9 cellular contexts compared by ENCODE assay signal in genomic region chr2:26769501-26769850, GRCh38. TPM values are rescaled to one million over a fixed set of nuclear protein-coding genes. Genes with fewer than 3 reads are reported as not detected.
A peak's percentile ranks its signal among the peaks of the same experiment; 100 is the strongest.
DNase-seq lines count a peak whose midpoint lies in the region; ATAC-seq and TF ChIP-seq lines count a peak whose summit lies in the region.
"Had no signal": no experiment of that assay in that cellular context is flagged by ENCODE, and none has a peak within 500 bp of the region (broad histone marks: within the 10 kb centered on the region; RNA-seq: fewer than 3 reads in every experiment).

No MANE protein-coding gene starts in this region.

- TF ChIP-seq POLR2A in esophagus muscularis mucosa (IDR thresholded peaks at IDR 0.05; ENCODE audit: low read depth) = no peak

- CTCF ChIA-PET in RWPE1 (lab: Yijun Ruan, JAX) = interaction anchor here (0.8 kb wide), 1 partner anchor 73 kb away, joined by 10 read pairs; no protein-coding TSS in a partner anchor

- H4K20me1 ChIP-seq in BLaER1 treated with 17β-estradiol and CSF1 and Interleukin-3, amounts not matched to agents 10 nM and 100 nM = peaks cover 30 to 99% (median 92%) of the 10 kb centered on the region in 11 experiments

- H3K79me1 ChIP-seq in trophoblast cell (ENCODE audit: low read length) = peaks cover 2% of the 10 kb centered on the region

- peak overlapping the region in 9 of 11 experiments; percentile 14 to 67 (median 32); a peak in 11 of 22 replicates for H3K9ac ChIP-seq in BLaER1 treated with 17β-estradiol and CSF1 and Interleukin-3, amounts not matched to agents 10 nM and 100 nM
- no peak overlapping the region for H3K9ac ChIP-seq in trophoblast cell (ENCODE audit: low read length)

- DNase-seq in RWPE1 (ENCODE audit: low spot score) = no peak
- DNase-seq in esophagus muscularis mucosa (ENCODE audit: extremely low spot score) = no peak
- DNase-seq in trophoblast cell = no peak
- DNase-seq in stimulated activated CD4-positive, alpha-beta T cell treated with anti-CD3 and anti-CD28 coated beads, Interleukin-4, amount 100 ng/mL, for 4 hours = no peak
- no peak for DNase-seq in GM13976 (ENCODE audit: low spot score)
- DNase-seq in GM13977 (ENCODE audit: low spot score) = no peak
- DNase-seq: NK-92 treated with Interleukin-12 subunit alpha and Interleukin-12 subunit beta, amount 100 ng/mL, for 24 hours had no signal

- H2BK120ac ChIP-seq in trophoblast cell (ENCODE audit: insufficient read depth, low read length, poor library complexity) = no peak overlapping the region

- peaks cover 9 to 45% (median 24%) of the 10 kb centered on the region in 11 experiments for H3K36me3 ChIP-seq in BLaER1 treated with 17β-estradiol and CSF1 and Interleukin-3, amounts not matched to agents 10 nM and 100 nM
- H3K36me3 ChIP-seq in esophagus muscularis mucosa (peaks cover 0 to 10% (median 9%) of the 10 kb centered on the region in 4 donors), trophoblast cell (ENCODE audit: control insufficient read depth in 1 of 2, insufficient read depth in 2 of 2, low read length in 2 of 2) (peaks cover 5 to 9% of the 10 kb centered on the region in 2 experiments)

- peak overlapping the region in 2 of 10 experiments; percentile 6 to 15; a peak in 3 of 20 replicates for H3K4me3 ChIP-seq in BLaER1 treated with 17β-estradiol and CSF1 and Interleukin-3, amounts not matched to agents 10 nM and 100 nM
- peak overlapping the region in 1 of 4 donors; percentile 6 for H3K4me3 ChIP-seq in esophagus muscularis mucosa
- H3K4me3 ChIP-seq in trophoblast cell (ENCODE audit: low read depth, low read length) = no peak overlapping the region

- no peak for ATAC-seq in HG03439 (IDR thresholded peaks at IDR 0.05; ENCODE audit: unreplicated experiment)

- H2AFZ ChIP-seq in trophoblast cell (ENCODE audit: insufficient read depth, low read length, poor library complexity) = no peak overlapping the region

- peaks cover 61 to 92% (median 78%) of the 10 kb centered on the region in 10 experiments for H3K4me1 ChIP-seq in BLaER1 treated with 17β-estradiol and CSF1 and Interleukin-3, amounts not matched to agents 10 nM and 100 nM
- peaks cover 87 to 100% (median 96%) of the 10 kb centered on the region in 4 donors for H3K4me1 ChIP-seq in esophagus muscularis mucosa
- peaks cover 24 to 29% of the 10 kb centered on the region in 2 experiments for H3K4me1 ChIP-seq in trophoblast cell (ENCODE audit: control insufficient read depth in 1 of 2, insufficient read depth in 2 of 2, low read length in 2 of 2)

- no peak overlapping the region for H2AK5ac ChIP-seq in trophoblast cell (ENCODE audit: low read length)

- H4K8ac ChIP-seq in trophoblast cell (ENCODE audit: low read depth, low read length) = no peak overlapping the region

- H3K27me3 ChIP-seq in BLaER1 treated with 17β-estradiol and CSF1 and Interleukin-3, amounts not matched to agents 10 nM and 100 nM = no peaks in the 10 kb centered on the region
- H3K27me3 ChIP-seq in esophagus muscularis mucosa (no peaks in the 10 kb centered on the region), trophoblast cell (ENCODE audit: insufficient read depth, low read length) (no peaks in the 10 kb centered on the region)

- H3K23ac ChIP-seq in trophoblast cell (ENCODE audit: low read length) = no peak overlapping the region

- H4K12ac ChIP-seq in trophoblast cell (ENCODE audit: low read depth, low read length) = no peak overlapping the region

- POLR2A ChIA-PET in RWPE1 (lab: Yijun Ruan, JAX; ENCODE audit: low non-redundant PET) = interaction anchor here (1.1 kb wide), 1 partner anchor 12 kb away, joined by 3 read pairs; no protein-coding TSS in a partner anchor

- intact Hi-C loops in esophagus muscularis mucosa (cut with DNase I) = no loop called here

- 34% methylated on average over 4 of the region's 4 CpGs for WGBS in esophagus muscularis mucosa
- no CpG with 5 or more reads among the region's 4 CpGs for WGBS in trophoblast cell (ENCODE audit: extremely low coverage, insufficient coverage, insufficient read length)

- H3K4me2 ChIP-seq in BLaER1 treated with 17β-estradiol and CSF1 and Interleukin-3, amounts not matched to agents 10 nM and 100 nM = peak overlapping the region in 10 of 11 experiments; percentile 4 to 98 (median 52); a peak in 14 of 22 replicates
- H3K4me2 ChIP-seq in trophoblast cell (ENCODE audit: low read length) = no peak overlapping the region

- TF ChIP-seq CTCF in RWPE1 (conservative IDR thresholded peaks at IDR 0.05; ENCODE audit: low read depth) (no peak), esophagus muscularis mucosa (IDR thresholded peaks at IDR 0.05) (no peak), GM13976 (IDR thresholded peaks at IDR 0.05; ENCODE audit: borderline replicate concordance, control extremely low read depth, extremely low read depth, insufficient read depth, missing control alignments) (no peak), GM13977 (IDR thresholded peaks at IDR 0.05; ENCODE audit: extremely low read depth, insufficient read depth, missing control alignments) (no peak)

- H2BK12ac ChIP-seq in trophoblast cell (ENCODE audit: low read length) = no peak overlapping the region

- peak overlapping the region; percentile 16 to 83 (median 34); a peak in 16 of 22 replicates for H3K27ac ChIP-seq in BLaER1 treated with 17β-estradiol and CSF1 and Interleukin-3, amounts not matched to agents 10 nM and 100 nM
- H3K27ac ChIP-seq in RWPE1 = peak overlapping the region; percentile 97
- peak overlapping the region; percentile 80 to 86 (median 83) for H3K27ac ChIP-seq in esophagus muscularis mucosa (replicated peaks in 1 of 4)
- peak overlapping the region; percentile 20 for H3K27ac ChIP-seq in trophoblast cell (ENCODE audit: low read depth, low read length)

- peak overlapping the region; percentile 9 for H3K14ac ChIP-seq in trophoblast cell (ENCODE audit: low read length)

- H3K4ac ChIP-seq in trophoblast cell (ENCODE audit: low read depth, low read length) = no peak overlapping the region

- H4K91ac ChIP-seq in trophoblast cell (ENCODE audit: low read depth, low read length) = no peak overlapping the region

- in situ Hi-C loops in GM13976 (cut with MboI; ENCODE audit: low sequenced_read_pairs, unreplicated experiment) (no loop called here), GM13977 (cut with MboI; ENCODE audit: low pct_unique_long_range_greater_than_20kb, low sequenced_read_pairs, unreplicated experiment) (no loop called here)

- peaks cover 7% of the 10 kb centered on the region for H3K79me2 ChIP-seq in trophoblast cell (ENCODE audit: control insufficient read depth, insufficient read depth, low read length, poor library complexity)

- no peak overlapping the region for H2BK5ac ChIP-seq in trophoblast cell (ENCODE audit: low read depth, low read length, poor library complexity)

- no peaks in the 10 kb centered on the region for H3K9me3 ChIP-seq in BLaER1 treated with 17β-estradiol and CSF1 and Interleukin-3, amounts not matched to agents 10 nM and 100 nM (replicated peaks in 1 of 11)
- H3K9me3 ChIP-seq in esophagus muscularis mucosa (no peaks in the 10 kb centered on the region), trophoblast cell (ENCODE audit: insufficient read depth, low read depth, low read length) (no peaks in the 10 kb centered on the region)

- no peak for TF ChIP-seq EP300 in esophagus muscularis mucosa (IDR thresholded peaks at IDR 0.05)

- H3K18ac ChIP-seq in trophoblast cell (ENCODE audit: low read length) = peak overlapping the region; percentile 31

RNA-seq across cellular contexts. Expression of gene SLC35F6, which starts 5.4 kb away (rescaled TPM):
- total RNA-seq in esophagus muscularis mucosa = 10 to 100 TPM; 31.6 to 50.7 (median 41.3) TPM
- 22.9 and 23.5 TPM in 2 replicates for polyA plus RNA-seq in trophoblast cell (2013)

RNA-seq across cellular contexts. Expression of gene CENPA, which starts 16.4 kb away (rescaled TPM):
- under 1 TPM in 1 of 4 donors, not detected in 3; 0.34 TPM for total RNA-seq in esophagus muscularis mucosa
- polyA plus RNA-seq in trophoblast cell (2013) = 15.2 and 16.5 TPM in 2 replicates

Comparison
In these comparisons a context has a peak if more than half of its experiments do, and no peak if none do; other contexts are left out.
1. H3K27ac ChIP-seq: peak in every context shown above with its lines; median percentile 97 in RWPE1; 83 in esophagus muscularis mucosa; 34 in BLaER1 treated with 17β-estradiol and CSF1 and Interleukin-3, amounts not matched to agents 10 nM and 100 nM; 20 in trophoblast cell.